Comparison of ENCODE assay signal across 9 cellular contexts in genomic region chr20:44208165-44208564, GRCh38. TPM values are rescaled to one million over a fixed set of nuclear protein-coding genes. Genes with fewer than 3 reads are reported as not detected.
DNase-seq lines count a peak whose midpoint lies in the region; ATAC-seq and TF ChIP-seq lines count a peak whose summit lies in the region.
"Had no signal": no experiment of that assay in that cellular context is flagged by ENCODE, and none has a peak within 500 bp of the region (broad histone marks: within the 10 kb centered on the region; RNA-seq: fewer than 3 reads in every experiment).

No MANE protein-coding gene starts in this region.

- peak overlapping the region; percentile 81 for H3K4me3 ChIP-seq in GM06990 (replicated peaks; ENCODE audit: low read depth, low read length)
- H3K4me3 ChIP-seq in OCI-LY1 (ENCODE audit: low read depth, low read length, poor library complexity, severe bottlenecking): peak overlapping the region; percentile 84
- peak overlapping the region in 3 of 4 donors; percentile 76 to 98 (median 96) for H3K4me3 ChIP-seq in esophagus squamous epithelium
- H3K4me3 ChIP-seq in skeletal muscle cell (ENCODE audit: low read depth, low read length): peak overlapping the region; percentile 79

- ATAC-seq in HG02678 (IDR thresholded peaks at IDR 0.05; ENCODE audit: unreplicated experiment): no peak
- ATAC-seq: activated naive CD4-positive, alpha-beta T cell treated with anti-CD3 and anti-CD28 coated beads, Interleukin-2, amount 50 U/mL, for 72 hours had no signal

- H3K36me3 ChIP-seq in GM06990 (ENCODE audit: control insufficient read depth, insufficient read depth, low read length) (no peaks in the 10 kb centered on the region; the same call in none of the 2 replicates), OCI-LY1 (ENCODE audit: insufficient read depth, low read length) (peaks cover 21% of the 10 kb centered on the region), esophagus squamous epithelium (peaks cover 0 to 23% (median 0%) of the 10 kb centered on the region in 3 donors)

- peaks cover 32% of the 10 kb centered on the region for H3K79me2 ChIP-seq in OCI-LY1 (ENCODE audit: insufficient read depth, low read length)

- no peak overlapping the region for H2AFZ ChIP-seq in OCI-LY1 (ENCODE audit: low read length)

- H3K27me3 ChIP-seq in GM06990 (replicated peaks; ENCODE audit: control insufficient read depth, insufficient read depth, low read length): no peaks in the 10 kb centered on the region
- H3K27me3 ChIP-seq in OCI-LY1 (ENCODE audit: insufficient read depth, low read length): no peaks in the 10 kb centered on the region
- H3K27me3 ChIP-seq in esophagus squamous epithelium: no peaks in the 10 kb centered on the region
- H3K27me3 ChIP-seq: SJSA1 had no signal

- no peak for TF ChIP-seq POLR2A in esophagus squamous epithelium (IDR thresholded peaks at IDR 0.05)

- intact Hi-C loops in esophagus squamous epithelium (cut with DNase I) (no loop called here), head of caudate nucleus (cut with DNase I) (no loop called here)

- H3K27ac ChIP-seq in OCI-LY1 (ENCODE audit: low read depth, low read length, poor library complexity, severe bottlenecking): no peak overlapping the region
- peak overlapping the region; percentile 97 to 100 (median 100) for H3K27ac ChIP-seq in esophagus squamous epithelium
- H3K27ac ChIP-seq: SJSA1 had no signal

- H3F3A ChIP-seq in OCI-LY1 (ENCODE audit: insufficient read depth, low read length): no peaks in the 10 kb centered on the region

- H3K4me1 ChIP-seq in OCI-LY1 (ENCODE audit: insufficient read depth, low read length, severe bottlenecking) (peaks cover 39% of the 10 kb centered on the region), esophagus squamous epithelium (peaks cover 12 to 88% (median 45%) of the 10 kb centered on the region in 3 donors)

- WGBS in esophagus squamous epithelium, 2 donors: 36 to 37% methylated on average over 7 of the region's 7 CpGs

- DNase-seq in GM06990 (ENCODE audit: extremely low read depth, insufficient read length) (no peak), esophagus squamous epithelium (lab: John Stamatoyannopoulos, UW) (no peak), skeletal muscle cell (ENCODE audit: low read depth) (no peak), nucleus accumbens (lab: John Stamatoyannopoulos, UW) (no peak), head of caudate nucleus (no peak)

- TF ChIP-seq CTCF in GM06990 (IDR thresholded peaks at IDR 0.05; ENCODE audit: insufficient read depth, low read length, poor library complexity, severe bottlenecking) (no peak), OCI-LY1 (IDR thresholded peaks at IDR 0.05; ENCODE audit: low read length) (no peak), esophagus squamous epithelium (IDR thresholded peaks at IDR 0.05) (no peak)

- H3K9me3 ChIP-seq in OCI-LY1 (ENCODE audit: low read length) (no peaks in the 10 kb centered on the region), esophagus squamous epithelium (no peaks in the 10 kb centered on the region)
- H3K9me3 ChIP-seq: SJSA1 had no signal

- peak overlapping the region; percentile 85; the same call in 1 of the 2 replicates for H3K9ac ChIP-seq in OCI-LY1 (ENCODE audit: low read length)

- H4K20me1 ChIP-seq in OCI-LY1 (ENCODE audit: insufficient read depth, low read length): 0 out of 2 replicates have a peak, but pooled peaks cover 3% of the 10 kb centered on the region

- H3K4me2 ChIP-seq in OCI-LY1 (ENCODE audit: low read length): peak overlapping the region; percentile 81

- no peaks in the 10 kb centered on the region for H3K9me2 ChIP-seq in OCI-LY1 (ENCODE audit: low read depth, low read length)

RNA-seq across cellular contexts. Expression of gene OSER1, which starts 2.4 kb away (rescaled TPM):
- 10 to 100 TPM; 16.1 to 62.2 (median 25.0) TPM for total RNA-seq in esophagus squamous epithelium

RNA-seq across cellular contexts. Expression of gene JPH2, which starts 21.2 kb away (rescaled TPM):
- 10 to 100 TPM in 1 of 4 donors, 1 to 10 TPM in 3; 2.4 to 32.0 (median 6.8) TPM for total RNA-seq in esophagus squamous epithelium

RNA-seq across cellular contexts. Expression of gene GDAP1L1, which starts 38.9 kb away (rescaled TPM):
- not detected for total RNA-seq in esophagus squamous epithelium
- total RNA-seq: activated naive CD4-positive, alpha-beta T cell treated with anti-CD3 and anti-CD28 coated beads, Interleukin-2, amount 50 U/mL, for 72 hours; SJSA1 had no signal
